8 cellular contexts compared by ENCODE assay signal in genomic region chr16:67841816-67842508, GRCh38. TPM values are rescaled to one million over a fixed set of nuclear protein-coding genes. Genes with fewer than 3 reads are reported as not detected.
DNase-seq lines count a peak whose midpoint lies in the region; ATAC-seq and TF ChIP-seq lines count a peak whose summit lies in the region.

TSS of gene THAP11 (plus strand) at chr16:67842320. CDS start at chr16:67842555, 235 bp downstream.

- peak; percentile 50 for TF ChIP-seq RAD21 in IMR-90 (IDR thresholded peaks at IDR 0.05; ENCODE audit: low read length)

- POLR2A ChIA-PET in IMR-90 (lab: Charles Lee; ENCODE audit: unreplicated experiment): no interaction called here

- H3K27me3 ChIP-seq in IMR-90 (ENCODE audit: control insufficient read depth, insufficient read depth, low read length) (no peaks in the 10 kb centered on the region), OCI-LY3 (ENCODE audit: low read depth, low read length) (no peaks in the 10 kb centered on the region), mononuclear cell (ENCODE audit: insufficient read depth, low read length) (no peaks in the 10 kb centered on the region)

- H4K8ac ChIP-seq in IMR-90 (ENCODE audit: low read depth in 2 of 2, low read length in 2 of 2): peak within 1 kb of the TSS; percentile 80 to 100

- peak; percentile 52; the same call in 1 of the 2 replicates for TF ChIP-seq POLR2A in IMR-90 (IDR thresholded peaks at IDR 0.05; ENCODE audit: low read depth, low read length)

- H3K36me3 ChIP-seq in IMR-90 (ENCODE audit: control insufficient read depth, insufficient read depth, low read length): no peaks in the 10 kb centered on the region
- no peaks in the 10 kb centered on the region for H3K36me3 ChIP-seq in OCI-LY3 (replicated peaks; ENCODE audit: low read depth, low read length)

- H3K4me2 ChIP-seq in IMR-90 (ENCODE audit: low read depth, low read length) (peak within 1 kb of the TSS; percentile 90), OCI-LY3 (ENCODE audit: low read length) (peak within 1 kb of the TSS; percentile 91)

- DNase-seq in DMS153 (lab: John Stamatoyannopoulos, UW) (peak; percentile 92), IMR-90 (peak; percentile 92), activated T-cell treated with anti-CD3 and anti-CD28 coated beads for 1 hour (ENCODE audit: low read depth) (peak; percentile 89), epidermal melanocyte (ENCODE audit: insufficient read length, low spot score) (peak; percentile 98)
- peak; percentile 84 to 91 for DNase-seq in stimulated activated CD8-positive, alpha-beta memory T cell treated with anti-CD3 and anti-CD28 coated beads, Interleukin-2, amount 100 ng/mL, for 48 hours (ENCODE audit: low read depth in 2 of 2)

- H3K4ac ChIP-seq in IMR-90 (ENCODE audit: low read depth, low read length): peak within 1 kb of the TSS; percentile 100

- no TSS peak for BruUV-seq in IMR-90 (replicated peaks; lab: Mats Ljungman, UMichigan)

- peak within 1 kb of the TSS; percentile 100 for H2AFZ ChIP-seq in IMR-90 (replicated peaks; ENCODE audit: low read length, poor library complexity)
- peak within 1 kb of the TSS; percentile 98 for H2AFZ ChIP-seq in OCI-LY3 (ENCODE audit: low read depth, low read length)

- peak within 1 kb of the TSS; percentile 100 for H4K91ac ChIP-seq in IMR-90 (ENCODE audit: insufficient read depth, low read depth, low read length)

- H3K4me3 ChIP-seq in IMR-90 (ENCODE audit: insufficient read depth, low read depth, low read length) (peak within 1 kb of the TSS; percentile 69), OCI-LY3 (ENCODE audit: low read length) (peak within 1 kb of the TSS; percentile 95), mononuclear cell (ENCODE audit: low read length) (peak within 1 kb of the TSS; percentile 84)

- H4K20me1 ChIP-seq in IMR-90 (ENCODE audit: insufficient read depth, low read length) (peaks cover 13% of the 10 kb centered on the region), OCI-LY3 (ENCODE audit: insufficient read depth, low read length) (no peaks in the 10 kb centered on the region)

- peaks cover 24 to 43% of the 10 kb centered on the region in 2 experiments for H3K79me1 ChIP-seq in IMR-90 (ENCODE audit: low read depth in 1 of 2, low read length in 2 of 2)

- H3K79me2 ChIP-seq in OCI-LY3 (ENCODE audit: low read length): peaks cover 32% of the 10 kb centered on the region

- peak within 1 kb of the TSS; percentile 96 for H2BK5ac ChIP-seq in IMR-90 (ENCODE audit: low read depth, low read length, poor library complexity, severe bottlenecking)

- peak within 1 kb of the TSS; percentile 100 for H3K23ac ChIP-seq in IMR-90 (ENCODE audit: low read depth, low read length)

- WGBS in IMR-90 (ENCODE audit: extremely low coverage in 2 of 2, insufficient read length in 1 of 2), 2 experiments: 1% methylated on average over 58 of the region's 83 CpGs; no CpG with 5 or more reads in 1 of the 2 experiments

- H3K27ac ChIP-seq in IMR-90 (ENCODE audit: insufficient read depth, low read length) (peak within 1 kb of the TSS; percentile 91), OCI-LY3 (ENCODE audit: low read length) (peak within 1 kb of the TSS; percentile 83)

- TF ChIP-seq CTCF in IMR-90 (conservative IDR thresholded peaks at IDR 0.05; ENCODE audit: low read depth, low read length) (peak; percentile 96), OCI-LY3 (IDR thresholded peaks at IDR 0.05; ENCODE audit: low read depth, low read length) (peak; percentile 62)

- peak within 1 kb of the TSS; percentile 99 for H2BK120ac ChIP-seq in IMR-90 (ENCODE audit: low read depth, low read length)

- H3K9me1 ChIP-seq in IMR-90 (ENCODE audit: insufficient read depth, low read length): peaks cover 21% of the 10 kb centered on the region

- in situ Hi-C loops in IMR-90 (cut with MboI; ENCODE audit: low sequenced_read_pairs): no loop called here

- H3K56ac ChIP-seq in IMR-90 (ENCODE audit: extremely low read depth, insufficient read depth, low read length): peak within 1 kb of the TSS; percentile 99

- ATAC-seq in GM21528 (IDR thresholded peaks at IDR 0.05; ENCODE audit: low FRiP score, unreplicated experiment) (peak; percentile 48), IMR-90 (ENCODE audit: low read depth) (peak; percentile 67)

- peak within 1 kb of the TSS; percentile 99 for H2AK9ac ChIP-seq in IMR-90 (replicated peaks; ENCODE audit: low read depth, low read length, poor library complexity)

- H3K14ac ChIP-seq in IMR-90 (replicated peaks; ENCODE audit: low read depth, low read length): peak within 1 kb of the TSS; percentile 100

- dilution Hi-C loops in IMR-90 (cut with HindIII; ENCODE audit: low sequenced_read_pairs, unreplicated experiment): no loop called here

- H2BK20ac ChIP-seq in IMR-90 (ENCODE audit: low read depth, low read length): peak within 1 kb of the TSS; percentile 100

- H3K9me3 ChIP-seq in IMR-90 (ENCODE audit: control insufficient read depth, insufficient read depth, low read length) (no peaks in the 10 kb centered on the region), OCI-LY3 (ENCODE audit: insufficient read depth, low read length) (no peaks in the 10 kb centered on the region), mononuclear cell (ENCODE audit: low read depth, low read length) (no peaks in the 10 kb centered on the region)

- peak within 1 kb of the TSS; percentile 87 for H4K5ac ChIP-seq in IMR-90 (ENCODE audit: low read depth, low read length)

- H3K9ac ChIP-seq in IMR-90 (ENCODE audit: low read depth, low read length) (peak within 1 kb of the TSS; percentile 88), OCI-LY3 (ENCODE audit: low read length) (peak within 1 kb of the TSS; percentile 89)

- CTCF ChIA-PET in IMR-90 (lab: Yijun Ruan, JAX): no interaction called here

- intact Hi-C loops in IMR-90 (cut with micrococcal nuclease): loop anchor here (1.0 to 2.0 kb wide), 2 partner anchors 25 to 86 kb away; no protein-coding TSS in a partner anchor

- H2BK15ac ChIP-seq in IMR-90 (ENCODE audit: low read depth, low read length): peak within 1 kb of the TSS; percentile 100

- H3K4me1 ChIP-seq in IMR-90 (ENCODE audit: control insufficient read depth, insufficient read depth, low read length): peaks cover 13% of the 10 kb centered on the region
- peaks cover 25% of the 10 kb centered on the region for H3K4me1 ChIP-seq in OCI-LY3 (ENCODE audit: low read length)
- peaks cover 41% of the 10 kb centered on the region for H3K4me1 ChIP-seq in mononuclear cell (ENCODE audit: insufficient read depth, low read length)

- H2AK5ac ChIP-seq in IMR-90 (ENCODE audit: low read depth, low read length): peak within 1 kb of the TSS; percentile 92

- H3K18ac ChIP-seq in IMR-90 (ENCODE audit: low read depth, low read length): peak within 1 kb of the TSS; percentile 93

TF ChIP-seq in IMR-90, 13 proteins besides CTCF, POLR2A, EP300 and RAD21:
- TF ChIP-seq BHLHE40 (IDR thresholded peaks at IDR 0.05; ENCODE audit: low read depth, low read length): no peak
- no peak for TF ChIP-seq CEBPB (IDR thresholded peaks at IDR 0.05; ENCODE audit: low read depth, low read length)
- TF ChIP-seq RFX5 (IDR thresholded peaks at IDR 0.05; ENCODE audit: low read depth, low read length): no peak
- TF ChIP-seq RCOR1 (IDR thresholded peaks at IDR 0.05; ENCODE audit: insufficient replicate concordance, low read length): no peak
- TF ChIP-seq ELK1 (IDR thresholded peaks at IDR 0.05; ENCODE audit: borderline replicate concordance, low read depth, low read length): no peak
- TF ChIP-seq MAZ (IDR thresholded peaks at IDR 0.05; ENCODE audit: borderline replicate concordance, low read depth, low read length): peak; percentile 42; the same call in 1 of the 2 replicates
- no peak for TF ChIP-seq CHD1 (IDR thresholded peaks at IDR 0.05; ENCODE audit: low read depth, low read length)
- peak; percentile 46; the same call in 1 of the 2 replicates for TF ChIP-seq USF2 (IDR thresholded peaks at IDR 0.05; ENCODE audit: low read depth, low read length)
- TF ChIP-seq SMC3 (IDR thresholded peaks at IDR 0.05; ENCODE audit: low read depth, low read length): peak; percentile 34

RNA-seq across cellular contexts. Expression of gene THAP11, which starts in this region (rescaled TPM):
- total RNA-seq in IMR-90 (2012; rRNA removed) (13.3 and 13.9 TPM in 2 replicates), mononuclear cell (38.5 TPM)
- polyA plus RNA-seq in IMR-90 (2012; rRNA removed): 14.5 and 16.7 TPM in 2 replicates
- 23.5 and 29.1 TPM in 2 replicates for polyA plus RNA-seq in IMR-90 (2012; cell fraction: cytosol; rRNA removed)
- polyA plus RNA-seq in IMR-90 (2012; cell fraction: nucleus; rRNA removed; ENCODE audit: low replicate concordance): 7.1 and 11.0 TPM in 2 replicates

Comparison
In these comparisons a context has a peak if more than half of its experiments do, and no peak if none do; other contexts are left out.
1. Peak in every context shown above with its lines: DNase-seq, ATAC-seq, H3K4me3 ChIP-seq and H3K27ac ChIP-seq.